8 cellular contexts compared by ENCODE assay signal in the genomic region with DNA sequence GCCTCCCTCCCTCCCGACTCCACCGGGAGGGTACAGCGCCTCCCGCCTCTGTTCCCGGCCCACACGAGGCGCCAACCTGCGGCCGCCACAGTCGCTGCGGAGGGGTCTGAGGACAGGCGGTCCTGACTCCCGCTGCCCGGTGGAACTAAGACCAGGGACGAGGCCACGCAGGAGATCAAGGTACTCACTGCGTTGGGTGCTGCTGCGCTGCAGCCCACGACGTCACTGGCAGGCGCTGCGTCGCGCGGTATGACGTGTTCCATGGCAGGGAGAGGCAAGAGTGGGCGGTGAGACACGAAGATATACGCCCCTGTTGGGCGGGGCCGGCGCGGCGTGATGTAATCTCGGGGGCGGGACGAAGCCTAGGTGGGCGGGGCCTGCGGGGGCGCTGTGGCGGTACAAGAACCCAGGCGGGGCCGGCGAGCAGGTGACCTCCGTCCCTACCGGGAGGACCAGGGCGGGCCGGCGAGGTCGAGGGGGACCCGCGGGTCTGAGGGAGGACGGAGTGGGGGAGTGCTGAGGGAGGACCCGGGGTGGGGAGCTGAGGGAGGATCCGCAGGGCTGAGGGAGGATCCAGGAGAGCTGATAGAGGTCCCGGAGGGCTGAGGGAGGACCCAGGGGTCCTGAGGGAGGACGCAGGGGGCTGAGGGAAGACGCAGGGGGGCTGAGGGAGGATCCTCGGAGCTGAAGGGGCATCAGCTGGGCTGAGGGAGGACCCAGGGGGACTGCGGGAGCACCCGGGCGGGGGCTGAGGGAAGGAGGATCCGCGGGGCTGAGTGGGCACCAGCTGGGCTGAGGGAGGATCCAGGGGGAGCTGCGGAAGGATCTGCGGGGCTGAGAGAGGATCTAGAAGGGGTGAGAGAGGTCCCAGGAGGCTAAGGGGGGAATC. TPM values are rescaled to one million over a fixed set of nuclear protein-coding genes. Genes with fewer than 3 reads are reported as not detected.
A peak's percentile ranks its signal among the peaks of the same experiment; 100 is the strongest.
DNase-seq lines count a peak whose midpoint lies in the region; ATAC-seq, FAIRE-seq and TF ChIP-seq lines count a peak whose summit lies in the region.

Gene MRPL55, minus strand, starts transcription at position 227 of the 889 bp plus-strand sequence. CDS start 1,039 bp downstream, outside the sequence.

- no peak for TF ChIP-seq CTCF in VCaP (conservative IDR thresholded peaks at IDR 0.05)
- TF ChIP-seq CTCF in breast epithelium (IDR thresholded peaks at IDR 0.05), result peak in 1 of 3 donors; percentile 12

- peak within 1 kb of the TSS; percentile 54; the same call in 1 of the 2 replicates for H3K27ac ChIP-seq in VCaP
- peak within 1 kb of the TSS; percentile 94 to 97 for H3K27ac ChIP-seq in breast epithelium
- H3K27ac ChIP-seq in iPS-20b (ENCODE audit: low read length), result peak within 1 kb of the TSS; percentile 18
- peak within 1 kb of the TSS; percentile 89 to 94 for H3K27ac ChIP-seq in small intestine (ENCODE audit: low read depth in 1 of 2, low read length in 1 of 2)

- H3K27me3 ChIP-seq in breast epithelium, result no peaks in the 10 kb centered on the region
- peaks cover 15% of the 10 kb centered on the region; the same call in 1 of the 2 replicates for H3K27me3 ChIP-seq in iPS-20b (ENCODE audit: insufficient read depth, low read length)
- no peaks in the 10 kb centered on the region for H3K27me3 ChIP-seq in small intestine (ENCODE audit: control insufficient read depth in 2 of 2, insufficient read depth in 2 of 2, low read length in 2 of 2)

- DNase-seq in ACHN (peak; percentile 98), NCI-H2196 treated with DMSO at 0.1 percent for 48 hours (lab: John Stamatoyannopoulos, UW; ENCODE audit: unreplicated experiment) (peak; percentile 82), breast epithelium (ENCODE audit: low spot score in 2 of 2) (peak; percentile 99), small intestine (peak; percentile 98)

- peak; percentile 85 for ATAC-seq in GM18873 (IDR thresholded peaks at IDR 0.05; ENCODE audit: low FRiP score, unreplicated experiment)
- ATAC-seq in HG03139 (IDR thresholded peaks at IDR 0.05; ENCODE audit: unreplicated experiment), result peak; percentile 85

- 0 to 1% (median 0%) methylated on average over 61 to 66 of the region's 66 CpGs for WGBS in small intestine, 3 donors

- no peaks in the 10 kb centered on the region for H3K36me3 ChIP-seq in breast epithelium
- peaks cover 21% of the 10 kb centered on the region for H3K36me3 ChIP-seq in iPS-20b (ENCODE audit: insufficient read depth, low read depth, low read length)
- H3K36me3 ChIP-seq in small intestine (ENCODE audit: control insufficient read depth in 2 of 2, insufficient read depth in 2 of 2, low read length in 2 of 2), result no peaks in the 10 kb centered on the region

- TF ChIP-seq POLR2A in breast epithelium (IDR thresholded peaks at IDR 0.05), result peak; percentile 91

- H3K9me3 ChIP-seq in breast epithelium (no peaks in the 10 kb centered on the region), iPS-20b (ENCODE audit: insufficient read depth, low read depth, low read length) (no peaks in the 10 kb centered on the region), small intestine (ENCODE audit: control insufficient read depth, low read depth) (no peaks in the 10 kb centered on the region)

- H3K4me3 ChIP-seq in breast epithelium, result peak within 1 kb of the TSS; percentile 74 to 99 (median 93)
- H3K4me3 ChIP-seq in iPS-20b (ENCODE audit: low read length), result peak within 1 kb of the TSS; percentile 98
- H3K4me3 ChIP-seq in small intestine (ENCODE audit: low read depth in 1 of 2, low read length in 2 of 2), result peak within 1 kb of the TSS; percentile 77 to 84

- intact Hi-C loops in breast epithelium (cut with DNase I; ENCODE audit: low total_unique reads), result no loop called here

- in situ Hi-C loops in ACHN (cut with HindIII; ENCODE audit: low pct_ligation_motif_present, low pct_unique_long_range_greater_than_20kb, low sequenced_read_pairs), result no loop called here

- FAIRE-seq in small intestine (lab: Jason Lieb, UNC), result no peak

- peak within 1 kb of the TSS; percentile 94 for H3K9ac ChIP-seq in iPS-20b (ENCODE audit: low read depth, low read length)

- peaks cover 7 to 9% of the 10 kb centered on the region in 2 donors for H3K4me1 ChIP-seq in breast epithelium
- H3K4me1 ChIP-seq in iPS-20b (ENCODE audit: insufficient read depth, low read length), result peaks cover 4% of the 10 kb centered on the region
- H3K4me1 ChIP-seq in small intestine (ENCODE audit: control insufficient read depth in 2 of 2, insufficient read depth in 1 of 2, low read depth in 1 of 2, low read length in 1 of 2), result peaks cover 5 to 8% of the 10 kb centered on the region in 2 donors

RNA-seq across cellular contexts. Expression of gene MRPL55, which starts in this region (rescaled TPM):
- total RNA-seq in breast epithelium, result 100 to 1,000 TPM in 2 of 3 donors, 10 to 100 TPM in 1; 76.4 to 108 (median 102) TPM
- polyA plus RNA-seq in small intestine, result 100 to 1,000 TPM in 2 of 3 donors, 10 to 100 TPM in 1; 87.3 to 148 (median 106) TPM

Comparison
In these comparisons a context has a peak if more than half of its experiments do, and no peak if none do; other contexts are left out.
1. Peak in every context shown above with its lines: DNase-seq, ATAC-seq, H3K4me3 ChIP-seq and H3K27ac ChIP-seq.
2. H3K27ac ChIP-seq: peak in every context shown above with its lines; median percentile 96 in breast epithelium; 92 in small intestine; 54 in VCaP; 18 in iPS-20b.